Comparison of ENCODE assay signal across 1 cellular context in genomic region chr12:6872073-6873048, GRCh38.
TF ChIP-seq lines count a peak whose summit lies in the region.

No MANE protein-coding gene starts in this region.

TF ChIP-seq in WTC11, 78 proteins besides CTCF, POLR2A, EP300 and RAD21 (continued from another document and continues in another):
- TF ChIP-seq PRDM15 (CRISPR knock-in tag; IDR thresholded peaks at IDR 0.05) (no peak; the same call in 1 of the 2 replicates), ELF4 (CRISPR knock-in tag; IDR thresholded peaks at IDR 0.05; ENCODE audit: low read depth) (no peak), E2F5 (CRISPR knock-in tag; IDR thresholded peaks at IDR 0.05) (no peak), ZMAT4 (CRISPR knock-in tag; IDR thresholded peaks at IDR 0.05) (no peak), NR1H2 (CRISPR knock-in tag; IDR thresholded peaks at IDR 0.05) (no peak), ATF1 (CRISPR knock-in tag; IDR thresholded peaks at IDR 0.05) (0 out of 2 replicates have a peak, but pooled peaks have one; percentile 50), ZNF416 (CRISPR knock-in tag; IDR thresholded peaks at IDR 0.05) (0 out of 2 replicates have a peak, but pooled peaks have one; percentile 65), CREM (CRISPR knock-in tag; IDR thresholded peaks at IDR 0.05) (no peak), CBFB (CRISPR knock-in tag; IDR thresholded peaks at IDR 0.05; ENCODE audit: low read depth) (no peak; the same call in 1 of the 2 replicates), RORB (CRISPR knock-in tag; IDR thresholded peaks at IDR 0.05) (no peak), JUN (CRISPR knock-in tag; IDR thresholded peaks at IDR 0.05) (no peak), FOXK1 (CRISPR knock-in tag; IDR thresholded peaks at IDR 0.05) (peak; percentile 89), NR2C2 (CRISPR knock-in tag; IDR thresholded peaks at IDR 0.05) (no peak), ZNF219 (CRISPR knock-in tag; IDR thresholded peaks at IDR 0.05; ENCODE audit: borderline replicate concordance) (no peak), PREB (CRISPR knock-in tag; IDR thresholded peaks at IDR 0.05; ENCODE audit: borderline replicate concordance) (no peak), MAX (CRISPR knock-in tag; IDR thresholded peaks at IDR 0.05) (peak; percentile 63; the same call in 1 of the 2 replicates), SMAD3 (CRISPR knock-in tag; IDR thresholded peaks at IDR 0.05; ENCODE audit: borderline replicate concordance) (no peak), ARID4B (CRISPR knock-in tag; IDR thresholded peaks at IDR 0.05; ENCODE audit: borderline replicate concordance) (peak; percentile 33; the same call in 1 of the 2 replicates), SP1 (CRISPR knock-in tag; conservative IDR thresholded peaks at IDR 0.05) (peak; percentile 99), ZBTB43 (CRISPR knock-in tag; IDR thresholded peaks at IDR 0.05) (no peak), CREB1 (CRISPR knock-in tag; IDR thresholded peaks at IDR 0.05) (no peak), RELA (CRISPR knock-in tag; IDR thresholded peaks at IDR 0.05; ENCODE audit: borderline replicate concordance) (no peak), ZSCAN18 (CRISPR knock-in tag; IDR thresholded peaks at IDR 0.05) (no peak), STAT6 (CRISPR knock-in tag; conservative IDR thresholded peaks at IDR 0.05; ENCODE audit: low read depth) (no peak), HMGA2 (CRISPR knock-in tag; IDR thresholded peaks at IDR 0.05) (no peak), GTF2I (CRISPR knock-in tag; conservative IDR thresholded peaks at IDR 0.05) (no peak), GABPB1 (CRISPR knock-in tag; IDR thresholded peaks at IDR 0.05) (no peak), ZNF138 (CRISPR knock-in tag; conservative IDR thresholded peaks at IDR 0.05) (no peak), FOXJ3 (CRISPR knock-in tag; IDR thresholded peaks at IDR 0.05; ENCODE audit: borderline replicate concordance) (no peak), ZNF532 (CRISPR knock-in tag; IDR thresholded peaks at IDR 0.05; ENCODE audit: borderline replicate concordance) (no peak; the same call in 1 of the 2 replicates), TEAD4 (CRISPR knock-in tag; IDR thresholded peaks at IDR 0.05) (0 out of 2 replicates have a peak, but pooled peaks have one; percentile 14), ETV6 (CRISPR knock-in tag; IDR thresholded peaks at IDR 0.05) (no peak), ERG (CRISPR knock-in tag; IDR thresholded peaks at IDR 0.05) (no peak), ZNF396 (CRISPR knock-in tag; IDR thresholded peaks at IDR 0.05; ENCODE audit: borderline replicate concordance) (no peak)
